8 cellular contexts compared by ENCODE assay signal in genomic region chr16:1677942-1678499, GRCh38. TPM values are rescaled to one million over a fixed set of nuclear protein-coding genes. Genes with fewer than 3 reads are reported as not detected.
DNase-seq lines count a peak whose midpoint lies in the region; ATAC-seq and TF ChIP-seq lines count a peak whose summit lies in the region.

Gene JPT2 (plus strand): TSS chr16:1678279. CDS start chr16:1678313, 34 bp downstream.

- peak within 1 kb of the TSS; percentile 74 to 75 for H3K9ac ChIP-seq in mucosa of rectum (ENCODE audit: low read depth in 1 of 2, low read length in 2 of 2)

- no peaks in the 10 kb centered on the region for H3K27me3 Mint-ChIP-seq in IgD-negative memory B cell

- H3K4me1 ChIP-seq in mucosa of rectum (ENCODE audit: control insufficient read depth in 2 of 2, insufficient read depth in 2 of 2, low read length in 2 of 2), result peaks cover 5 to 6% of the 10 kb centered on the region in 2 donors

- H3K9me3 ChIP-seq in mucosa of rectum (ENCODE audit: control insufficient read depth in 2 of 2, low read length in 2 of 2), result no peaks in the 10 kb centered on the region

- H3K4me1 Mint-ChIP-seq in IgD-negative memory B cell, result peaks cover 5 to 19% (median 18%) of the 10 kb centered on the region in 3 donors

- peaks cover 20 to 27% of the 10 kb centered on the region in 2 donors for H3K36me3 ChIP-seq in mucosa of rectum (ENCODE audit: control insufficient read depth in 2 of 2, insufficient read depth in 2 of 2, low read length in 2 of 2)

- DNase-seq in DMS 273 (lab: John Stamatoyannopoulos, UW; ENCODE audit: unreplicated experiment) (peak; percentile 99), OCI-M1 (lab: John Stamatoyannopoulos, UW) (peak; percentile 98), activated T-cell treated with anti-CD3 and anti-CD28 coated beads for 24 hours (ENCODE audit: low read depth) (peak; percentile 96), epithelial cell of proximal tubule (ENCODE audit: low read depth) (no peak)
- peak; percentile 88 to 94 for DNase-seq in stimulated activated CD8-positive, alpha-beta memory T cell treated with anti-CD3 and anti-CD28 coated beads, Interleukin-4, amount 100 ng/mL, for 4 hours (ENCODE audit: low read depth in 2 of 2, low spot score in 1 of 2)

- H3K9me3 Mint-ChIP-seq in IgD-negative memory B cell, result no peaks in the 10 kb centered on the region

- TF ChIP-seq CTCF in epithelial cell of proximal tubule (conservative IDR thresholded peaks at IDR 0.05; ENCODE audit: low read depth, low read length), result no peak

- H3K4me3 Mint-ChIP-seq in IgD-negative memory B cell, result peak within 1 kb of the TSS; percentile 85 to 94 (median 90)

- peak within 1 kb of the TSS; percentile 73 to 91 (median 77) for H3K27ac Mint-ChIP-seq in IgD-negative memory B cell

- H3K27ac ChIP-seq in mucosa of rectum (ENCODE audit: low read depth in 2 of 2, low read length in 2 of 2), result peak within 1 kb of the TSS; percentile 71 to 81

- peak; percentile 85 for ATAC-seq in GM21528 (IDR thresholded peaks at IDR 0.05; ENCODE audit: low FRiP score, unreplicated experiment)

- peaks cover under 1% of the 10 kb centered on the region for H3K36me3 Mint-ChIP-seq in IgD-negative memory B cell

- H3K27me3 ChIP-seq in mucosa of rectum (ENCODE audit: control insufficient read depth in 2 of 2, insufficient read depth in 2 of 2, low read length in 2 of 2), result no peaks in the 10 kb centered on the region

- H3K4me3 ChIP-seq in epithelial cell of proximal tubule (ENCODE audit: low read depth, low read length), result peak within 1 kb of the TSS; percentile 91
- peak within 1 kb of the TSS; percentile 76 to 77 for H3K4me3 ChIP-seq in mucosa of rectum (ENCODE audit: low read length in 2 of 2)

RNA-seq across cellular contexts. Expression of gene JPT2, which starts in this region (rescaled TPM):
- 10.8 TPM for polyA plus RNA-seq in IgD-negative memory B cell
- total RNA-seq in epithelial cell of proximal tubule, result 119 and 226 TPM in 2 replicates
